ENCODE assay signal across 14 cellular contexts in genomic region chr5:108260858-108261170, GRCh38.
DNase-seq lines count a peak whose midpoint lies in the region; ATAC-seq, FAIRE-seq and TF ChIP-seq lines count a peak whose summit lies in the region.
"Had no signal": no experiment of that assay in that cellular context is flagged by ENCODE, and none has a peak within 500 bp of the region (broad histone marks: within the 10 kb centered on the region; RNA-seq: fewer than 3 reads in every experiment).

No MANE protein-coding gene starts in this region.

- WGBS in HepG2 (ENCODE audit: low lambda C conversion rate), result 8% methylated on average over 2 of the region's 2 CpGs
- 5% methylated on average over 2 of the region's 2 CpGs for WGBS in right lobe of liver (ENCODE audit: insufficient coverage, low coverage, low lambda C conversion rate, missing lambda C conversion rate)

- CTCF ChIA-PET in HepG2 (lab: Yijun Ruan, JAX; ENCODE audit: low intra/inter-chr PET ratio, low total read pairs), result interaction anchor here (4.5 kb wide), 1 partner anchor 85 kb away, joined by 36 read pairs; no protein-coding TSS in a partner anchor

- intact Hi-C loops in HepG2 (cut with micrococcal nuclease; ENCODE audit: unreplicated experiment) (loop anchor here (1.0 kb wide), 2 partner anchors 84 to 260 kb away; no protein-coding TSS in a partner anchor), right lobe of liver (cut with DNase I) (no loop called here)

- BruUV-seq in HepG2 (replicated peaks; lab: Mats Ljungman, UMichigan), result no TSS peak

- TF ChIP-seq EP300 in HepG2 (IDR thresholded peaks at IDR 0.05; ENCODE audit: low read depth in 2 of 2, low read length in 2 of 2), result no peak
- TF ChIP-seq EP300 in HepG2 (CRISPR knock-in tag; IDR thresholded peaks at IDR 0.05; ENCODE audit: borderline replicate concordance), result no peak

- no peaks in the 10 kb centered on the region for H3K27me3 ChIP-seq in HepG2 (ENCODE audit: control insufficient read depth in 1 of 2, insufficient read depth in 2 of 2, low read length in 2 of 2)
- H3K27me3 ChIP-seq in right lobe of liver, result no peaks in the 10 kb centered on the region
- H3K27me3 ChIP-seq: suprapubic skin had no signal

- no peak overlapping the region for H3K27ac Mint-ChIP-seq in glutamatergic neuron (ENCODE audit: unreplicated experiment)
- H3K27ac Mint-ChIP-seq in type B pancreatic cell, result no peak overlapping the region
- H3K27ac Mint-ChIP-seq: activated CD4-positive, alpha-beta memory T cell treated with anti-CD3 and anti-CD28 coated beads for 36 hours; activated naive CD4-positive, alpha-beta T cell treated with anti-CD3 and anti-CD28 coated beads, Interleukin-2, amount 10 ng/mL, durations not matched to agents 7 days and 5 days had no signal

- H3K9ac ChIP-seq in HepG2 (ENCODE audit: insufficient read depth, low read depth, low read length), result no peak overlapping the region

- H3K36me3 ChIP-seq in HepG2 (replicated peaks in 1 of 2; ENCODE audit: control insufficient read depth in 1 of 2, insufficient read depth in 2 of 2, low read length in 2 of 2) (no peaks in the 10 kb centered on the region), right lobe of liver (no peaks in the 10 kb centered on the region)
- H3K36me3 ChIP-seq: suprapubic skin had no signal

- no peaks in the 10 kb centered on the region for H3K27me3 Mint-ChIP-seq in glutamatergic neuron (ENCODE audit: unreplicated experiment)
- no peaks in the 10 kb centered on the region for H3K27me3 Mint-ChIP-seq in type B pancreatic cell
- H3K27me3 Mint-ChIP-seq: activated CD4-positive, alpha-beta memory T cell treated with anti-CD3 and anti-CD28 coated beads for 36 hours; activated naive CD4-positive, alpha-beta T cell treated with anti-CD3 and anti-CD28 coated beads, Interleukin-2, amount 10 ng/mL, durations not matched to agents 7 days and 5 days had no signal

- H3K4me1 Mint-ChIP-seq in glutamatergic neuron (ENCODE audit: low read depth, unreplicated experiment), result peaks cover 3% of the 10 kb centered on the region
- peaks cover 20% of the 10 kb centered on the region for H3K4me1 Mint-ChIP-seq in type B pancreatic cell (ENCODE audit: unreplicated experiment)
- H3K4me1 Mint-ChIP-seq: activated naive CD4-positive, alpha-beta T cell treated with anti-CD3 and anti-CD28 coated beads, Interleukin-2, amount 10 ng/mL, durations not matched to agents 7 days and 5 days had no signal

- no peak overlapping the region for H3K4me3 Mint-ChIP-seq in glutamatergic neuron (ENCODE audit: unreplicated experiment)
- H3K4me3 Mint-ChIP-seq in type B pancreatic cell, result no peak overlapping the region
- H3K4me3 Mint-ChIP-seq: activated CD4-positive, alpha-beta memory T cell treated with anti-CD3 and anti-CD28 coated beads for 36 hours; activated naive CD4-positive, alpha-beta T cell treated with anti-CD3 and anti-CD28 coated beads, Interleukin-2, amount 10 ng/mL, durations not matched to agents 7 days and 5 days; activated T-cell treated with anti-CD3 and anti-CD28 coated beads, Interleukin-2, amount 50 U/mL, for 4 hours; WTC11 had no signal

- no peak for TF ChIP-seq RAD21 in HepG2 (CRISPR knock-in tag; IDR thresholded peaks at IDR 0.05)

- H3K36me3 Mint-ChIP-seq in glutamatergic neuron (ENCODE audit: unreplicated experiment) (no peaks in the 10 kb centered on the region), type B pancreatic cell (no peaks in the 10 kb centered on the region)
- H3K36me3 Mint-ChIP-seq: activated CD4-positive, alpha-beta memory T cell treated with anti-CD3 and anti-CD28 coated beads for 36 hours; activated naive CD4-positive, alpha-beta T cell treated with anti-CD3 and anti-CD28 coated beads, Interleukin-2, amount 10 ng/mL, durations not matched to agents 7 days and 5 days; WTC11 had no signal

- TF ChIP-seq CTCF in HepG2 (CRISPR knock-in tag; IDR thresholded peaks at IDR 0.05) (no peak), right lobe of liver (IDR thresholded peaks at IDR 0.05) (no peak), VCaP (conservative IDR thresholded peaks at IDR 0.05) (peak; percentile 69), glutamatergic neuron (IDR thresholded peaks at IDR 0.05; ENCODE audit: partially characterized antibody, unreplicated experiment) (peak; percentile 35), type B pancreatic cell (conservative IDR thresholded peaks at IDR 0.05) (peak; percentile 17)

- no peak for TF ChIP-seq POLR2A in HepG2 (IDR thresholded peaks at IDR 0.05; ENCODE audit: insufficient read depth in 1 of 2, low read depth in 2 of 2, low read length in 2 of 2)
- TF ChIP-seq POLR2A in right lobe of liver (IDR thresholded peaks at IDR 0.05), result no peak

- POLR2A ChIA-PET in HepG2 (lab: Yijun Ruan, JAX), result no interaction called here

- no peaks in the 10 kb centered on the region for H3K9me3 ChIP-seq in HepG2 (ENCODE audit: low read length)
- no peaks in the 10 kb centered on the region for H3K9me3 ChIP-seq in right lobe of liver
- H3K9me3 ChIP-seq: suprapubic skin had no signal

- H4K20me1 ChIP-seq in HepG2 (ENCODE audit: insufficient read depth, low read length), result no peaks in the 10 kb centered on the region

- H3K27ac ChIP-seq in HepG2 (ENCODE audit: extremely low read length, insufficient read depth, low read length) (no peak overlapping the region), right lobe of liver (no peak overlapping the region), VCaP (no peak overlapping the region)
- H3K27ac ChIP-seq: suprapubic skin had no signal

- H2AFZ ChIP-seq in HepG2 (ENCODE audit: low read length), result no peak overlapping the region

- no peaks in the 10 kb centered on the region for H3K79me2 ChIP-seq in HepG2 (ENCODE audit: insufficient read depth, low read length)

- H3K9me3 Mint-ChIP-seq in glutamatergic neuron (ENCODE audit: unreplicated experiment) (peaks cover 2% of the 10 kb centered on the region), type B pancreatic cell (no peaks in the 10 kb centered on the region)
- H3K9me3 Mint-ChIP-seq: activated CD4-positive, alpha-beta memory T cell treated with anti-CD3 and anti-CD28 coated beads for 36 hours; activated naive CD4-positive, alpha-beta T cell treated with anti-CD3 and anti-CD28 coated beads, Interleukin-2, amount 10 ng/mL, durations not matched to agents 7 days and 5 days; activated T-cell treated with anti-CD3 and anti-CD28 coated beads, Interleukin-2, amount 50 U/mL, for 4 hours; WTC11 had no signal

- no peak overlapping the region for H3K4me3 ChIP-seq in HepG2 (replicated peaks in 1 of 3; ENCODE audit: insufficient read depth in 1 of 3, low read depth in 2 of 3, low read length in 3 of 3)
- H3K4me3 ChIP-seq in right lobe of liver, result no peak overlapping the region
- H3K4me3 ChIP-seq: suprapubic skin had no signal

- peak overlapping the region; percentile 18; the same call in 1 of the 2 replicates for H3K4me2 ChIP-seq in HepG2 (ENCODE audit: low read depth, low read length)

- FAIRE-seq in HepG2 (lab: Jason Lieb, UNC), result no peak

- H3K4me1 ChIP-seq in HepG2 (ENCODE audit: insufficient read depth, low read length), result no peaks in the 10 kb centered on the region
- peaks cover 0 to 7% (median 0%) of the 10 kb centered on the region in 4 donors for H3K4me1 ChIP-seq in right lobe of liver

- ATAC-seq in HepG2 (no peak), right lobe of liver (no peak)

- in situ Hi-C loops in HepG2 (cut with HindIII; ENCODE audit: extremely low pct_ligation_motif_present, low pct_unique_long_range_greater_than_20kb), result no loop called here

- DNase-seq in HepG2 (ENCODE audit: low spot score), result no peak
- DNase-seq in right lobe of liver, result no peak
- no peak for DNase-seq in glutamatergic neuron
- no peak for DNase-seq in type B pancreatic cell (ENCODE audit: extremely low spot score, unreplicated experiment)
- DNase-seq in retina, result no peak
- DNase-seq in H4 (ENCODE audit: low spot score), result no peak
- no peak for DNase-seq in stimulated activated naive CD4-positive, alpha-beta T cell (lab: John Stamatoyannopoulos, UW)
- DNase-seq: cortex of kidney had no signal

TF ChIP-seq in HepG2, 621 proteins besides CTCF, POLR2A, EP300 and RAD21:
- TF ChIP-seq TP53 (CRISPR knock-in tag; conservative IDR thresholded peaks at IDR 0.05) (no peak), HMGXB4 (CRISPR knock-in tag; IDR thresholded peaks at IDR 0.05; ENCODE audit: borderline replicate concordance in 1 of 2, low read depth in 1 of 2) (0 out of 4 replicates have a peak, but pooled peaks of 1 of the 2 experiments have one; percentile 3), ZSCAN30 (CRISPR knock-in tag; IDR thresholded peaks at IDR 0.05) (no peak)

Comparison
In these comparisons a context has a peak if more than half of its experiments do, and no peak if none do; other contexts are left out.
1. CTCF ChIP-seq: peak in VCaP (single experiment), glutamatergic neuron (single experiment) and type B pancreatic cell (single experiment); none in HepG2 (single experiment) and right lobe of liver (0 of 4).